In genomic region chr19:294819-295686, GRCh38 we compare ENCODE assay signal across 9 cellular contexts. TPM values are rescaled to one million over a fixed set of nuclear protein-coding genes. Genes with fewer than 3 reads are reported as not detected.
DNase-seq lines count a peak whose midpoint lies in the region; ATAC-seq, FAIRE-seq and TF ChIP-seq lines count a peak whose summit lies in the region.
"Had no signal": no experiment of that assay in that cellular context is flagged by ENCODE, and none has a peak within 500 bp of the region (broad histone marks: within the 10 kb centered on the region; RNA-seq: fewer than 3 reads in every experiment).

No MANE protein-coding gene starts in this region.

- H2AFZ ChIP-seq in HCT116 (ENCODE audit: low read depth, low read length, poor library complexity, severe bottlenecking), result no peak overlapping the region

- DNase-seq in AG09309 (ENCODE audit: low read depth) (no peak), HCT116 (ENCODE audit: low read depth, low spot score) (no peak), bronchial epithelial cell (ENCODE audit: low read depth) (no peak), left lobe of liver (ENCODE audit: low spot score) (no peak)
- DNase-seq in T-helper 2 cell treated with Interferon-gamma antibody and Interleukin-4, amounts not matched to agents 5 μg/mL and 100 μg/mL, for 36 hours (ENCODE audit: low spot score), result peak; percentile 16
- DNase-seq in stimulated activated CD8-positive, alpha-beta memory T cell treated with anti-CD3 and anti-CD28 coated beads, Interleukin-15, amount 100 ng/mL, for 1 hour (ENCODE audit: low read depth), result peak; percentile 24

- no peaks in the 10 kb centered on the region for H3K36me3 Mint-ChIP-seq in T-helper 2 cell treated with Interferon-gamma antibody and Interleukin-4, amounts not matched to agents 5 μg/mL and 100 μg/mL, for 36 hours (ENCODE audit: low read depth)

- H3K4me1 Mint-ChIP-seq in T-helper 2 cell treated with Interferon-gamma antibody and Interleukin-4, amounts not matched to agents 5 μg/mL and 100 μg/mL, for 36 hours (ENCODE audit: low read depth), result no peaks in the 10 kb centered on the region

- H3K4me3 ChIP-seq in AG09309 (ENCODE audit: control insufficient read depth, low read depth, low read length) (no peak overlapping the region), HCT116 (replicated peaks in 1 of 2; ENCODE audit: low read depth in 1 of 2, low read length in 2 of 2) (no peak overlapping the region), bronchial epithelial cell (ENCODE audit: low read depth, low read length) (no peak overlapping the region)

- H3K9me3 Mint-ChIP-seq in T-helper 2 cell treated with Interferon-gamma antibody and Interleukin-4, amounts not matched to agents 5 μg/mL and 100 μg/mL, for 36 hours, result no peaks in the 10 kb centered on the region

- ATAC-seq in HCT116, result peak; percentile 48
- peak; percentile 75 for ATAC-seq in left lobe of liver
- no peak for ATAC-seq in HG03565 (IDR thresholded peaks at IDR 0.05; ENCODE audit: unreplicated experiment)
- ATAC-seq in GM19395 (IDR thresholded peaks at IDR 0.05; ENCODE audit: unreplicated experiment), result no peak

- no peaks in the 10 kb centered on the region for H3K9me3 ChIP-seq in HCT116 (ENCODE audit: control insufficient read depth in 1 of 2, insufficient read depth in 1 of 2, low read depth in 1 of 2, low read length in 2 of 2)

- no peak overlapping the region for H3K9ac ChIP-seq in HCT116 (ENCODE audit: low read length)

- no peak for FAIRE-seq in bronchial epithelial cell (lab: Jason Lieb, UNC)

- H3K4me1 ChIP-seq in HCT116 (ENCODE audit: control insufficient read depth in 1 of 2, insufficient read depth in 2 of 2, low read length in 2 of 2), result peaks cover 5 to 11% of the 10 kb centered on the region in 2 experiments; a peak in 3 of 4 replicates

- TF ChIP-seq CTCF in AG09309 (IDR thresholded peaks at IDR 0.05; ENCODE audit: control insufficient read depth, insufficient read depth, low read depth, low read length, missing control alignments) (peak; percentile 81), HCT116 (IDR thresholded peaks at IDR 0.05 in 2 of 3, conservative IDR thresholded peaks at IDR 0.05 in 1 of 3; ENCODE audit: borderline replicate concordance in 1 of 3, insufficient read depth in 1 of 3, low read depth in 2 of 3, low read length in 2 of 3) (peak in 2 of 3 experiments; percentile 48 to 55; a peak in 4 of 6 replicates), bronchial epithelial cell (IDR thresholded peaks at IDR 0.05; ENCODE audit: insufficient read depth, low read length, severe bottlenecking) (peak; percentile 93)

- no peaks in the 10 kb centered on the region for H4K20me1 ChIP-seq in HCT116 (ENCODE audit: insufficient read depth)

- RAD21 ChIA-PET in HCT116 (lab: Charles Lee; ENCODE audit: low non-redundant PET in 1 of 2, low total read pairs in 2 of 2, uncharacterized antibody in 2 of 2, unreplicated experiment in 2 of 2), result no interaction called here

- peaks cover 29% of the 10 kb centered on the region for H3K27me3 Mint-ChIP-seq in T-helper 2 cell treated with Interferon-gamma antibody and Interleukin-4, amounts not matched to agents 5 μg/mL and 100 μg/mL, for 36 hours (ENCODE audit: low read depth)

- TF ChIP-seq POLR2A in HCT116 (IDR thresholded peaks at IDR 0.05; ENCODE audit: borderline replicate concordance, extremely low read depth, insufficient read depth, insufficient read length), result no peak

- H3K9me2 ChIP-seq in HCT116 (ENCODE audit: insufficient read depth), result no peaks in the 10 kb centered on the region

- CTCF ChIA-PET in HCT116 (lab: Charles Lee), result interaction anchor here (1.0 kb wide), 1 partner anchor 211 kb away, joined by 3 read pairs; no protein-coding TSS in a partner anchor

- POLR2A ChIA-PET in HCT116 (lab: Charles Lee), result no interaction called here

- H3K27me3 ChIP-seq in HCT116 (ENCODE audit: insufficient read depth, low read length) (no peaks in the 10 kb centered on the region), bronchial epithelial cell (ENCODE audit: control insufficient read depth, insufficient read depth, low read length) (peaks cover 3% of the 10 kb centered on the region)

- peaks cover 7% of the 10 kb centered on the region for H3K79me2 ChIP-seq in HCT116 (ENCODE audit: insufficient read depth, low read length)

- no TSS peak for BruUV-seq in HCT116 (replicated peaks; lab: Mats Ljungman, UMichigan)

- H3K27ac Mint-ChIP-seq in T-helper 2 cell treated with Interferon-gamma antibody and Interleukin-4, amounts not matched to agents 5 μg/mL and 100 μg/mL, for 36 hours, result no peak overlapping the region

- no peaks in the 10 kb centered on the region for H3K36me3 ChIP-seq in HCT116 (ENCODE audit: control insufficient read depth in 1 of 2, insufficient read depth in 2 of 2, low read length in 2 of 2)
- H3K36me3 ChIP-seq in bronchial epithelial cell (ENCODE audit: control insufficient read depth, insufficient read depth, low read length), result no peaks in the 10 kb centered on the region

- H3K4me3 Mint-ChIP-seq in T-helper 2 cell treated with Interferon-gamma antibody and Interleukin-4, amounts not matched to agents 5 μg/mL and 100 μg/mL, for 36 hours, result no peak overlapping the region

- H3K27ac ChIP-seq in HCT116 (ENCODE audit: low read depth, low read length), result no peak overlapping the region
- H3K27ac ChIP-seq: epithelial cell of prostate had no signal

- H3K4me2 ChIP-seq in HCT116 (ENCODE audit: low read length), result no peak overlapping the region

- intact Hi-C loops in HCT116 (cut with micrococcal nuclease), result no loop called here

- TF ChIP-seq RAD21 in HCT116 (IDR thresholded peaks at IDR 0.05; ENCODE audit: low read depth), result no peak; the same call in none of the 2 replicates

TF ChIP-seq in HCT116, 20 proteins besides CTCF, POLR2A, EP300 and RAD21:
- TF ChIP-seq ZBTB33 (IDR thresholded peaks at IDR 0.05; ENCODE audit: extremely low read depth, insufficient replicate concordance, low read length), result no peak
- TF ChIP-seq REST (IDR thresholded peaks at IDR 0.05; ENCODE audit: low read depth), result no peak
- no peak for TF ChIP-seq CBX3 (IDR thresholded peaks at IDR 0.05; ENCODE audit: low read depth)
- no peak for TF ChIP-seq SIN3A (IDR thresholded peaks at IDR 0.05; ENCODE audit: low read depth)
- TF ChIP-seq POLR2AphosphoS5 (IDR thresholded peaks at IDR 0.05; ENCODE audit: low read depth, low read length), result no peak
- TF ChIP-seq EZH2phosphoT487 (IDR thresholded peaks at IDR 0.05; ENCODE audit: borderline replicate concordance), result no peak
- no peak for TF ChIP-seq ELF1 (IDR thresholded peaks at IDR 0.05; ENCODE audit: borderline replicate concordance, low read depth)
- no peak for TF ChIP-seq CEBPB (IDR thresholded peaks at IDR 0.05; ENCODE audit: low read depth)
- no peak for TF ChIP-seq ATF3 (IDR thresholded peaks at IDR 0.05)
- no peak for TF ChIP-seq TCF7L2 (IDR thresholded peaks at IDR 0.05; ENCODE audit: borderline replicate concordance, extremely low read depth, insufficient read depth, insufficient read length)

RNA-seq across cellular contexts. Expression of gene PLPP2, which starts 3.9 kb away (rescaled TPM):
- 128 TPM for total RNA-seq in HCT116 (2021; ENCODE audit: unreplicated experiment)
- polyA plus RNA-seq in HCT116 (2012), result 153 and 158 TPM in 2 replicates
- total RNA-seq in bronchial epithelial cell, result 39.8 and 86.9 TPM in 2 replicates
- total RNA-seq in left lobe of liver, result 1.8 TPM

RNA-seq across cellular contexts. Expression of gene MIER2, which starts 49.5 kb away (rescaled TPM):
- total RNA-seq in HCT116 (2021; ENCODE audit: unreplicated experiment) (41.5 TPM), bronchial epithelial cell (19.0 and 19.6 TPM in 2 replicates), left lobe of liver (4.6 TPM)
- 36.1 and 42.5 TPM in 2 replicates for polyA plus RNA-seq in HCT116 (2012)

Comparison
In these comparisons a context has a peak if more than half of its experiments do, and no peak if none do; other contexts are left out.
1. DNase-seq: peak in T-helper 2 cell treated with Interferon-gamma antibody and Interleukin-4, amounts not matched to agents 5 μg/mL and 100 μg/mL, for 36 hours (single experiment) and stimulated activated CD8-positive, alpha-beta memory T cell treated with anti-CD3 and anti-CD28 coated beads, Interleukin-15, amount 100 ng/mL, for 1 hour (single experiment); none in AG09309 (single experiment), HCT116 (single experiment), bronchial epithelial cell (single experiment) and left lobe of liver (single experiment).
2. ATAC-seq: peak in HCT116 (single experiment) and left lobe of liver (single experiment); none in HG03565 (single experiment) and GM19395 (single experiment).
3. RNA of gene PLPP2, which starts 3.9 kb away (total RNA-seq): 128 TPM in HCT116 (single experiment) and 39.8 to 86.9 TPM in bronchial epithelial cell; 1.8 TPM in left lobe of liver (single experiment); every median in the first group is over 10 times any median in the second.
4. Peak in every context shown above with its lines, with median percentiles within 50 percentile points of each other: CTCF ChIP-seq.